2 cellular contexts compared by ENCODE assay signal in the genomic region with DNA sequence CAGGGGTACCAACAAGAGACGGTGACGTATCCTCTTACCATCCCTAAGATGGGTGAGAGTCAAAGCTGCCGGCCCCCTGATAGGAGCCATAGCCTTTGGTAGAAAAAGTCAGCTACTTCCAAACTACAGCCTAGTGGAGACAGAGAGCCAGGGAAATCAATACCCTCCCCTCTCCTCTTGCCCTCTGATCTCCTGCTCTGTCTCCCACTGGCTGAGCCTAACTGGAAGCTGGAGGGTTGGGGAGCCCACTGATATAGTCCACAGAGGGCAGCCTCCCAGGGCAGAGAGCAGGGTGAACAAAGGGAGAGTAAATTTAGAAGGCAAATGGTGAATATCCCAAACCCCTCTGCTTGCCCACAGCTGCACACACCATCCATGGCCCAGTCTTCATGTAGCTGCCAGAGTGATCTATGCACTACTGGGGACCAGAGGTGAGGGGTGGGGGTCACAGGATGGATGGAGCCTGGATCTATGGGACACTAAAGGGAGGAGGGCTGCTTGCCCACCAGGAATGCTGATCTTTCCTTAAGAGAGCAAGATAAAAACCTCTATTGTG.
TF ChIP-seq lines count a peak whose summit lies in the region.

No MANE protein-coding gene starts in this region.

TF ChIP-seq in A549, 52 proteins besides CTCF, POLR2A, EP300 and RAD21 (continued from another document):
- no peak for TF ChIP-seq ESRRA (IDR thresholded peaks at IDR 0.05; ENCODE audit: borderline replicate concordance, low read length)
- TF ChIP-seq ZFP36 (IDR thresholded peaks at IDR 0.05; ENCODE audit: borderline replicate concordance, partially characterized antibody): no peak
- TF ChIP-seq, protein P1, sequence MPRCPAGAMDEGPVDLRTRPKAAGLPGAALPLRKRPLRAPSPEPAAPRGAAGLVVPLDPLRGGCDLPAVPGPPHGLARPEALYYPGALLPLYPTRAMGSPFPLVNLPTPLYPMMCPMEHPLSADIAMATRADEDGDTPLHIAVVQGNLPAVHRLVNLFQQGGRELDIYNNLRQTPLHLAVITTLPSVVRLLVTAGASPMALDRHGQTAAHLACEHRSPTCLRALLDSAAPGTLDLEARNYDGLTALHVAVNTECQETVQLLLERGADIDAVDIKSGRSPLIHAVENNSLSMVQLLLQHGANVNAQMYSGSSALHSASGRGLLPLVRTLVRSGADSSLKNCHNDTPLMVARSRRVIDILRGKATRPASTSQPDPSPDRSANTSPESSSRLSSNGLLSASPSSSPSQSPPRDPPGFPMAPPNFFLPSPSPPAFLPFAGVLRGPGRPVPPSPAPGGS (IDR thresholded peaks at IDR 0.05): no peak

TF ChIP-seq in IMR-90, 13 proteins besides CTCF, POLR2A, EP300 and RAD21 (continued from another document):
- no peak for TF ChIP-seq USF2 (IDR thresholded peaks at IDR 0.05; ENCODE audit: low read depth, low read length)
- no peak for TF ChIP-seq FOS (IDR thresholded peaks at IDR 0.05; ENCODE audit: low read depth, low read length)
- no peak for TF ChIP-seq ELK1 (IDR thresholded peaks at IDR 0.05; ENCODE audit: borderline replicate concordance, low read depth, low read length)
TF ChIP-seq in IMR-90: peak in this region for 0.
